In genomic region chr9:6080154-6080716, GRCh38 we compare ENCODE assay signal across 8 cellular contexts.
DNase-seq lines count a peak whose midpoint lies in the region; ATAC-seq and TF ChIP-seq lines count a peak whose summit lies in the region.

No MANE protein-coding gene starts in this region.

- peak overlapping the region; percentile 92 for H3K4me3 Mint-ChIP-seq in activated naive CD8-positive, alpha-beta T cell
- H3K4me3 Mint-ChIP-seq in osteocyte (ENCODE audit: unreplicated experiment): peak overlapping the region; percentile 79

- no peaks in the 10 kb centered on the region for H3K9me3 Mint-ChIP-seq in activated naive CD8-positive, alpha-beta T cell (ENCODE audit: low read depth)
- H3K9me3 Mint-ChIP-seq in osteocyte (ENCODE audit: unreplicated experiment): no peaks in the 10 kb centered on the region

- TF ChIP-seq CTCF in MM.1S (IDR thresholded peaks at IDR 0.05; ENCODE audit: low read length): no peak
- no peak for TF ChIP-seq CTCF in osteocyte (IDR thresholded peaks at IDR 0.05)
- TF ChIP-seq CTCF in thoracic aorta (IDR thresholded peaks at IDR 0.05): no peak

- H3K79me2 ChIP-seq in MM.1S (ENCODE audit: low read length): no peaks in the 10 kb centered on the region

- H3K4me1 ChIP-seq in MM.1S (ENCODE audit: low read length) (no peaks in the 10 kb centered on the region), thoracic aorta (ENCODE audit: control insufficient read depth in 1 of 2, low read depth in 2 of 2) (no peaks in the 10 kb centered on the region)

- H3F3A ChIP-seq in MM.1S (ENCODE audit: insufficient read depth, low read length): no peaks in the 10 kb centered on the region

- peaks cover 3% of the 10 kb centered on the region for H3K4me1 Mint-ChIP-seq in activated naive CD8-positive, alpha-beta T cell (ENCODE audit: low read depth)
- peaks cover 12% of the 10 kb centered on the region for H3K4me1 Mint-ChIP-seq in osteocyte (ENCODE audit: unreplicated experiment)

- peak overlapping the region; percentile 88 for H3K27ac Mint-ChIP-seq in activated naive CD8-positive, alpha-beta T cell
- H3K27ac Mint-ChIP-seq in osteocyte (ENCODE audit: unreplicated experiment): peak overlapping the region; percentile 82

- H3K27me3 Mint-ChIP-seq in activated naive CD8-positive, alpha-beta T cell: no peaks in the 10 kb centered on the region
- H3K27me3 Mint-ChIP-seq in osteocyte (ENCODE audit: unreplicated experiment): peaks cover 11% of the 10 kb centered on the region

- peak overlapping the region; percentile 36; the same call in 1 of the 2 replicates for H3K9ac ChIP-seq in MM.1S (ENCODE audit: low read length)

- peaks cover 2% of the 10 kb centered on the region for H3K36me3 Mint-ChIP-seq in activated naive CD8-positive, alpha-beta T cell
- H3K36me3 Mint-ChIP-seq in osteocyte (ENCODE audit: unreplicated experiment): no peaks in the 10 kb centered on the region

- DNase-seq in Caki2 (ENCODE audit: low read depth) (peak; percentile 89), MM.1S (peak; percentile 63), SIG-M5 (lab: John Stamatoyannopoulos, UW) (peak; percentile 57), glomerular visceral epithelial cell (ENCODE audit: extremely low spot score) (peak; percentile 62), osteocyte (ENCODE audit: extremely low spot score, unreplicated experiment) (peak; percentile 91), thoracic aorta (ENCODE audit: low spot score) (peak; percentile 26)

- no peaks in the 10 kb centered on the region for H3K36me3 ChIP-seq in MM.1S (replicated peaks; ENCODE audit: insufficient read depth, low read length)
- no peaks in the 10 kb centered on the region for H3K36me3 ChIP-seq in thoracic aorta

- H3K9me3 ChIP-seq in MM.1S (replicated peaks; ENCODE audit: insufficient read depth, low read length): no peaks in the 10 kb centered on the region
- H3K9me3 ChIP-seq in thoracic aorta: no peaks in the 10 kb centered on the region

- H4K20me1 ChIP-seq in MM.1S (ENCODE audit: insufficient read depth, low read length): no peaks in the 10 kb centered on the region

- H2AFZ ChIP-seq in MM.1S (ENCODE audit: low read length): peak overlapping the region; percentile 76

- H3K27ac ChIP-seq in MM.1S (ENCODE audit: low read length) (no peak overlapping the region; the same call in 1 of the 2 replicates), thoracic aorta (peak overlapping the region; percentile 43 to 74)

- in situ Hi-C loops in Caki2 (cut with HindIII; ENCODE audit: low pct_unique_long_range_greater_than_20kb, low sequenced_read_pairs): no loop called here

- H3K27me3 ChIP-seq in MM.1S (replicated peaks; ENCODE audit: insufficient read depth, low read length) (no peaks in the 10 kb centered on the region), thoracic aorta (replicated peaks; ENCODE audit: insufficient read depth) (no peaks in the 10 kb centered on the region)

- H3K4me2 ChIP-seq in MM.1S (ENCODE audit: low read depth, low read length): peak overlapping the region; percentile 54; the same call in 1 of the 2 replicates

- peak; percentile 91 for ATAC-seq in GM21737 (IDR thresholded peaks at IDR 0.05; ENCODE audit: unreplicated experiment)
- peak; percentile 96 for ATAC-seq in thoracic aorta (ENCODE audit: insufficient number of reproducible peaks, low FRiP score, low read depth)

- H3K4me3 ChIP-seq in MM.1S (ENCODE audit: low read length) (peak overlapping the region; percentile 60), thoracic aorta (peak overlapping the region; percentile 72)

- no peaks in the 10 kb centered on the region for H3K9me2 ChIP-seq in MM.1S (replicated peaks; ENCODE audit: insufficient read depth, low read length)

Comparison
In these comparisons a context has a peak if more than half of its experiments do, and no peak if none do; other contexts are left out.
1. DNase-seq: peak in every context shown above with its lines; median percentile 91 in osteocyte; 89 in Caki2; 63 in MM.1S; 62 in glomerular visceral epithelial cell; 57 in SIG-M5; 26 in thoracic aorta.